14 cellular contexts compared by ENCODE assay signal in genomic region chr2:204585930-204586329, GRCh38. TPM values are rescaled to one million over a fixed set of nuclear protein-coding genes. Genes with fewer than 3 reads are reported as not detected.
DNase-seq lines count a peak whose midpoint lies in the region; ATAC-seq and TF ChIP-seq lines count a peak whose summit lies in the region.
"Had no signal": no experiment of that assay in that cellular context is flagged by ENCODE, and none has a peak within 500 bp of the region (broad histone marks: within the 10 kb centered on the region; RNA-seq: fewer than 3 reads in every experiment).

No MANE protein-coding gene starts in this region.

- H2AFZ ChIP-seq in osteoblast (ENCODE audit: low read length), result no peak overlapping the region

- TF ChIP-seq CTCF in A673 (conservative IDR thresholded peaks at IDR 0.05; ENCODE audit: low read depth, low read length) (no peak), HEK293 (tag by site-specific recombination; IDR thresholded peaks at IDR 0.05) (no peak), osteoblast (IDR thresholded peaks at IDR 0.05; ENCODE audit: extremely low read depth, low read depth, low read length) (no peak), upper lobe of left lung (IDR thresholded peaks at IDR 0.05) (no peak)

- peaks cover 16% of the 10 kb centered on the region for H4K20me1 ChIP-seq in osteoblast (ENCODE audit: insufficient read depth, low read length)

- H3K4me2 ChIP-seq in osteoblast (ENCODE audit: insufficient read depth, low read length), result no peak overlapping the region

- H3K27me3 ChIP-seq in A673 (replicated peaks; ENCODE audit: insufficient read depth, low read depth, low read length, poor library complexity) (no peaks in the 10 kb centered on the region), osteoblast (ENCODE audit: insufficient read depth, low read length) (no peaks in the 10 kb centered on the region), upper lobe of left lung (no peaks in the 10 kb centered on the region)

- CTCF ChIA-PET in A673 (lab: Charles Lee) (interaction anchor here (0.8 kb wide), 1 partner anchor 408 kb away, joined by 3 read pairs; no protein-coding TSS in a partner anchor), HEK293 (lab: Yijun Ruan, JAX) (no interaction called here)

- H3K4me3 ChIP-seq in A673 (ENCODE audit: low read depth, low read length, poor library complexity, severe bottlenecking) (no peak overlapping the region), HEK293 (ENCODE audit: low read depth, low read length) (no peak overlapping the region), osteoblast (ENCODE audit: insufficient read depth, low read length) (peak overlapping the region; percentile 33), upper lobe of left lung (no peak overlapping the region)

- intact Hi-C loops in A673 (cut with micrococcal nuclease; ENCODE audit: unreplicated experiment), result no loop called here

- no peaks in the 10 kb centered on the region for H3K36me3 ChIP-seq in A673 (ENCODE audit: insufficient read depth, low read length, poor library complexity, severe bottlenecking)
- no peaks in the 10 kb centered on the region for H3K36me3 ChIP-seq in HEK293 (ENCODE audit: control insufficient read depth in 2 of 2, insufficient read depth in 1 of 2, low read length in 2 of 2)
- no peaks in the 10 kb centered on the region for H3K36me3 ChIP-seq in osteoblast (ENCODE audit: insufficient read depth, low read length)
- H3K36me3 ChIP-seq in upper lobe of left lung, result no peaks in the 10 kb centered on the region

- POLR2A ChIA-PET in A673 (lab: Charles Lee; ENCODE audit: low non-redundant PET), result no interaction called here
- POLR2A ChIA-PET in HEK293 (lab: Yijun Ruan, JAX), result no interaction called here

- peaks cover 7% of the 10 kb centered on the region for H3K79me2 ChIP-seq in osteoblast (ENCODE audit: insufficient read depth, low read length)

- TF ChIP-seq POLR2A in upper lobe of left lung (IDR thresholded peaks at IDR 0.05), result no peak

- BruUV-seq in A673 (replicated peaks; lab: Mats Ljungman, UMichigan), result no TSS peak

- no peaks in the 10 kb centered on the region for H3K9me3 ChIP-seq in A673 (ENCODE audit: low read depth, low read length, poor library complexity, severe bottlenecking)
- no peaks in the 10 kb centered on the region for H3K9me3 ChIP-seq in HEK293 (ENCODE audit: control insufficient read depth, insufficient read depth, low read depth, low read length)
- peaks cover 2% of the 10 kb centered on the region for H3K9me3 ChIP-seq in osteoblast (ENCODE audit: low read depth, low read length)
- H3K9me3 ChIP-seq in upper lobe of left lung, result peaks cover 0 to 5% (median 0%) of the 10 kb centered on the region in 4 donors

- no peak for TF ChIP-seq EP300 in upper lobe of left lung (IDR thresholded peaks at IDR 0.05)

- DNase-seq in A673 (ENCODE audit: low spot score) (peak; percentile 12), amniotic epithelial cell (ENCODE audit: low read depth) (peak; percentile 16), osteoblast (ENCODE audit: insufficient read length, low spot score, missing footprints) (no peak), upper lobe of left lung (no peak), epidermal melanocyte (ENCODE audit: insufficient read length, low spot score) (no peak)
- DNase-seq: C1 segment of cervical spinal cord; CD4-positive, alpha-beta T cell; DMS79; EL; HCEC 1CT had no signal

- WGBS in upper lobe of left lung, 2 donors, result 85 to 92% methylated on average over 1 of the region's 1 CpG

- H3K27ac ChIP-seq in A673 (ENCODE audit: low read depth, low read length, poor library complexity, severe bottlenecking) (no peak overlapping the region), HEK293 (ENCODE audit: extremely low read depth, low read depth, low read length) (no peak overlapping the region), osteoblast (ENCODE audit: low read depth, low read length) (no peak overlapping the region), upper lobe of left lung (no peak overlapping the region)
- H3K27ac ChIP-seq: HL-60 had no signal

- no peak for ATAC-seq in upper lobe of left lung (ENCODE audit: low FRiP score in 2 of 2)
- ATAC-seq in HG03442 (IDR thresholded peaks at IDR 0.05; ENCODE audit: unreplicated experiment), result no peak

- H3K4me1 ChIP-seq in A673 (ENCODE audit: insufficient read depth, low read length, poor library complexity, severe bottlenecking), result no peaks in the 10 kb centered on the region
- H3K4me1 ChIP-seq in HEK293 (ENCODE audit: control insufficient read depth, insufficient read depth, low read length), result no peaks in the 10 kb centered on the region
- H3K4me1 ChIP-seq in osteoblast (ENCODE audit: insufficient read depth, low read length), result no peaks in the 10 kb centered on the region
- no peaks in the 10 kb centered on the region for H3K4me1 ChIP-seq in upper lobe of left lung

TF ChIP-seq in HEK293, 187 proteins besides CTCF, POLR2A, EP300 and RAD21:
- TF ChIP-seq MEIS1 (CRISPR knock-in tag; IDR thresholded peaks at IDR 0.05; ENCODE audit: borderline replicate concordance), result no peak
- peak; percentile 78 for TF ChIP-seq ZIC2 (tag by site-specific recombination; IDR thresholded peaks at IDR 0.05)
- TF ChIP-seq IKZF3 (tag by site-specific recombination; IDR thresholded peaks at IDR 0.05), result no peak
- no peak for TF ChIP-seq ZNF248 (tag by site-specific recombination; IDR thresholded peaks at IDR 0.05)
TF ChIP-seq in HEK293: peak in this region for 1.

RNA-seq across cellular contexts. Expression of gene PARD3B, which starts 40.7 kb away (rescaled TPM):
- total RNA-seq in A673 (2021) (7.6 and 7.7 TPM in 2 replicates), osteoblast (20.3 and 22.4 TPM in 2 replicates), upper lobe of left lung (10 to 100 TPM; 17.8 to 44.9 (median 24.2) TPM)
- total RNA-seq: B cell had no signal

Comparison
In these comparisons a context has a peak if more than half of its experiments do, and no peak if none do; other contexts are left out.
1. DNase-seq: peak in A673 (single experiment) and amniotic epithelial cell (single experiment); none in osteoblast (single experiment), upper lobe of left lung (0 of 2) and epidermal melanocyte (single experiment).